14 cellular contexts compared by ENCODE assay signal in the genomic region with DNA sequence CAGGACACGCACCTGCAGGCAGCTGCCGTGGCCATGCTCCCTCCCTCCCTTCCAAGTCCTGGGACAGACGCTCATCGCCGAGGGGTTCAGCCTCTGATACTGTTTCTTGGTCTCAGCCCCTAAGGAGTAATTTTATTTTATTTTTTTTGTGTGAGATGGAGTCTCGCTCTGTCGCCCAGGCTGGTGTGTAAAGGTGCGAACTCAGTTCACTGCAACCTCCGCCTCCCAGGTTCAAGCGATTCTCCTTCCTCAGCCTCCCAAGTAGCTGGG. TPM values are rescaled to one million over a fixed set of nuclear protein-coding genes. Genes with fewer than 3 reads are reported as not detected.
DNase-seq lines count a peak whose midpoint lies in the region; ATAC-seq, FAIRE-seq and TF ChIP-seq lines count a peak whose summit lies in the region.
"Had no signal": no experiment of that assay in that cellular context is flagged by ENCODE, and none has a peak within 500 bp of the region (broad histone marks: within the 10 kb centered on the region; RNA-seq: fewer than 3 reads in every experiment).

No MANE protein-coding gene starts in this region.

- no peaks in the 10 kb centered on the region for H3K27me3 Mint-ChIP-seq in activated T-cell treated with anti-CD3 and anti-CD28 coated beads, Interleukin-2, amount 50 U/mL, for 72 hours (ENCODE audit: low read depth)
- H3K27me3 Mint-ChIP-seq: effector memory CD8-positive, alpha-beta T cell had no signal

- TF ChIP-seq CTCF in VCaP (conservative IDR thresholded peaks at IDR 0.05) (no peak), kidney (IDR thresholded peaks at IDR 0.05; ENCODE audit: borderline replicate concordance, extremely low read depth, insufficient read depth) (no peak)

- no peaks in the 10 kb centered on the region for H3K36me3 Mint-ChIP-seq in activated T-cell treated with anti-CD3 and anti-CD28 coated beads, Interleukin-2, amount 50 U/mL, for 72 hours (ENCODE audit: insufficient read depth in 2 of 2)

- no peaks in the 10 kb centered on the region for H3K27me3 ChIP-seq in subcutaneous abdominal adipose tissue (ENCODE audit: control insufficient read depth in 5 of 5, insufficient read depth in 4 of 5, low read length in 5 of 5)
- H3K27me3 ChIP-seq: testis had no signal

- H3K4me1 ChIP-seq in kidney (ENCODE audit: control insufficient read depth in 1 of 2, insufficient read depth in 1 of 2, low read depth in 1 of 2, low read length in 2 of 2) (peaks cover 0 to 10% of the 10 kb centered on the region in 2 donors), subcutaneous abdominal adipose tissue (ENCODE audit: control insufficient read depth in 5 of 5, insufficient read depth in 5 of 5, low read length in 5 of 5) (peaks cover 5 to 67% (median 56%) of the 10 kb centered on the region in 5 donors)

- no peaks in the 10 kb centered on the region for H3K9me3 Mint-ChIP-seq in activated T-cell treated with anti-CD3 and anti-CD28 coated beads, Interleukin-2, amount 50 U/mL, for 72 hours
- H3K9me3 Mint-ChIP-seq: effector memory CD8-positive, alpha-beta T cell had no signal

- H3K9ac ChIP-seq in kidney (ENCODE audit: low read length in 2 of 2) (no peak overlapping the region), subcutaneous abdominal adipose tissue (ENCODE audit: low read length in 5 of 5) (no peak overlapping the region)

- intact Hi-C loops in kidney (cut with DNase I), result no loop called here

- H3K9me3 ChIP-seq in kidney (ENCODE audit: control insufficient read depth in 1 of 2, low read length in 2 of 2), result no peaks in the 10 kb centered on the region
- no peaks in the 10 kb centered on the region for H3K9me3 ChIP-seq in subcutaneous abdominal adipose tissue (ENCODE audit: control insufficient read depth in 5 of 5, low read length in 5 of 5)
- H3K9me3 ChIP-seq: testis had no signal

- peaks cover 35% of the 10 kb centered on the region for H3K4me1 Mint-ChIP-seq in activated T-cell treated with anti-CD3 and anti-CD28 coated beads, Interleukin-2, amount 50 U/mL, for 72 hours (ENCODE audit: low read depth)

- H3K27ac ChIP-seq in VCaP, result peak overlapping the region; percentile 51
- H3K27ac ChIP-seq in kidney (ENCODE audit: low read depth in 2 of 2, low read length in 2 of 2), result no peak overlapping the region
- H3K27ac ChIP-seq in subcutaneous abdominal adipose tissue (ENCODE audit: low read depth, low read length), result peak overlapping the region; percentile 60
- H3K27ac ChIP-seq: testis, WERI-Rb-1 had no signal

- H3K36me3 ChIP-seq in kidney (ENCODE audit: control insufficient read depth in 1 of 2, insufficient read depth in 2 of 2, low read length in 2 of 2) (no peaks in the 10 kb centered on the region), subcutaneous abdominal adipose tissue (ENCODE audit: control insufficient read depth in 5 of 5, insufficient read depth in 5 of 5, low read length in 5 of 5) (no peaks in the 10 kb centered on the region)
- H3K36me3 ChIP-seq: WERI-Rb-1 had no signal

- ATAC-seq in activated T-cell treated with anti-CD3 and anti-CD28 coated beads, Interleukin-2, amount 50 U/mL, for 72 hours (replicated peaks in 1 of 2), result no peak

- DNase-seq in activated T-cell treated with anti-CD3 and anti-CD28 coated beads, Interleukin-2, amount 50 U/mL, for 72 hours, result no peak
- no peak for DNase-seq in activated T-cell treated with anti-CD3 and anti-CD28 coated beads for 4 hours
- DNase-seq in kidney, result peak; percentile 64
- no peak for DNase-seq in NCI-H345 (lab: John Stamatoyannopoulos, UW)
- DNase-seq in stimulated activated naive CD4-positive, alpha-beta T cell treated with Interleukin-2 at 50 U/mL for 16 hours (lab: John Stamatoyannopoulos, UW), result no peak
- no peak for DNase-seq in AG20443 (ENCODE audit: low spot score)
- DNase-seq: effector memory CD8-positive, alpha-beta T cell; NCI-H1930; NCI-H82; retina; WERI-Rb-1 had no signal

- H3K27ac Mint-ChIP-seq in activated T-cell treated with anti-CD3 and anti-CD28 coated beads, Interleukin-2, amount 50 U/mL, for 72 hours, result no peak overlapping the region

- peak overlapping the region; percentile 16 to 61 for H3K4me3 Mint-ChIP-seq in activated T-cell treated with anti-CD3 and anti-CD28 coated beads, Interleukin-2, amount 50 U/mL, for 72 hours

- no peak for FAIRE-seq in kidney (lab: Jason Lieb, UNC)

- H3K4me3 ChIP-seq in kidney (ENCODE audit: low read length in 2 of 2), result no peak overlapping the region
- H3K4me3 ChIP-seq in subcutaneous abdominal adipose tissue (ENCODE audit: low read depth in 1 of 5, low read length in 5 of 5), result no peak overlapping the region
- H3K4me3 ChIP-seq: testis had no signal

RNA-seq across cellular contexts. Expression of a gene that starts 53.7 kb away (rescaled TPM):
- 1 to 10 TPM in 1 of 2 donors, under 1 TPM in 1; 0.39 to 1.5 TPM for total RNA-seq in activated T-cell treated with anti-CD3 and anti-CD28 coated beads, Interleukin-2, amount 50 U/mL, for 72 hours
- 3.1 TPM for total RNA-seq in kidney
- polyA plus RNA-seq in kidney (ENCODE audit: insufficient read depth, low read depth, low replicate concordance), result 0.82 TPM

Comparison
In these comparisons a context has a peak if more than half of its experiments do, and no peak if none do; other contexts are left out.
1. H3K27ac ChIP-seq: peak in VCaP (single experiment) and subcutaneous abdominal adipose tissue (single experiment); none in kidney (0 of 2).